In the genomic region with DNA sequence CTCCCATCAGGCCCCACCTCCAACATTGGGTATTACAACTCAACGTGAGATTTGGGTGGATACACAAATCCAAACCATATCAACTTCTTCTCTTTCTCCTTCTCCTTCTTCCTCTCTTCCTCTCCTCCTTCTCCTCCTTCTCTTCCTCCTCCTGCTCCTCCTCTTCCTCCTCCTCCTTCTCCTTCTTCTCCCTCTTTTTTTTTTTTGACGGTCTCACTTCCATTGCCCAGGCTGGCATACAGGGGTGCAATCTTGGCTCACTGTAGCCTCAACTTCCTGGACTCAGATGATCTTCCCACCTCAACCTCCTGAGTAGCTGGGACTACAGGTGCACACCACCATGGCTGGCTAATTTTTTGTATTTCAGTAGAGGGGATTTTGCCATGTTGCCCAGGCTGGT, we compare ENCODE assay signal across 28 cellular contexts.
"Had no signal": no experiment of that assay in that cellular context is flagged by ENCODE, and none has a peak within 500 bp of the region (broad histone marks: within the 10 kb centered on the region; RNA-seq: fewer than 3 reads in every experiment).

No MANE protein-coding gene starts in this region.

- DNase-seq: colonic mucosa; cortex of kidney; dermis blood vessel endothelial cell; dorsolateral prefrontal cortex; effector CD4-positive, alpha-beta T cell; effector CD8-positive, alpha-beta T cell; effector memory CD4-positive, alpha-beta T cell; effector memory CD8-positive, alpha-beta T cell; endodermal cell; erythroblast; esophagus squamous epithelium; foreskin fibroblast; foreskin keratinocyte; foreskin melanocyte; gastrocnemius medialis; glutamatergic neuron; head of caudate nucleus; heart left ventricle; heart right ventricle had no signal

- H3K36me3 ChIP-seq: colonic mucosa, esophagus muscularis mucosa, esophagus squamous epithelium, gastrocnemius medialis, gastroesophageal sphincter, heart left ventricle, heart right ventricle had no signal

- H3K4me3 ChIP-seq: colonic mucosa, coronary artery, dorsolateral prefrontal cortex, esophagus muscularis mucosa, esophagus squamous epithelium, gastrocnemius medialis, gastroesophageal sphincter, heart left ventricle, heart right ventricle had no signal

- ATAC-seq: effector memory CD8-positive, alpha-beta T cell; esophagus mucosa; foreskin keratinocyte; gastrocnemius medialis; gastroesophageal sphincter; heart left ventricle; heart right ventricle had no signal

- FAIRE-seq: colon, endometrium, endothelial cell of umbilical vein, frontal cortex had no signal

- H3K4me1 ChIP-seq: colonic mucosa, esophagus muscularis mucosa, esophagus squamous epithelium, foreskin keratinocyte, gastrocnemius medialis, gastroesophageal sphincter, heart left ventricle, heart right ventricle had no signal

- H3K27ac ChIP-seq: colonic mucosa, coronary artery, dorsolateral prefrontal cortex, epithelial cell of prostate, esophagus muscularis mucosa, esophagus squamous epithelium, foreskin keratinocyte, gastrocnemius medialis, gastroesophageal sphincter, heart left ventricle, heart right ventricle had no signal

- H3K27me3 ChIP-seq: colonic mucosa, esophagus muscularis mucosa, gastrocnemius medialis, gastroesophageal sphincter had no signal

- H3K9me3 ChIP-seq: colonic mucosa, esophagus muscularis mucosa, esophagus squamous epithelium, gastrocnemius medialis, gastroesophageal sphincter, heart right ventricle had no signal
